Comparison of ENCODE assay signal across 20 cellular contexts in the genomic region with DNA sequence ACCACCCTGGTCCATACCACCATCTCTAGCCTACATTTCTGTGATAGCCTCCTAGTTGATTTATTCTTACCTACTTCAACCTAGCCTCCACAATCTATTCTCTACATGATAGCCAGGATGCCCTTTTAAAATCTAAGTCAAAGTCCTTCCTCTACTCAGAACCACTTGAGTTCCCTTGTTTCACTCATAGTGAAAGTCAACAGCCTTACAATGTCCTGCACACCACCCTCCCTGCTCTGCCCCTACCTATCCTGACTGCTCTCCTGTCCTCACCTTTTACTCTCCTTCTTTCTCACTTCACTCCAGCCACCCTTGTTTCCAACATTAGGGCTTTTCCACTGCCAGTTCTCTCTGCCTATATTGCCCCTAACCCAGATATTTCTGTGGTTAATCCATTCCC.
A peak's percentile ranks its signal among the peaks of the same experiment; 100 is the strongest.
DNase-seq lines count a peak whose midpoint lies in the region; ATAC-seq lines count a peak whose summit lies in the region.
"Had no signal": no experiment of that assay in that cellular context is flagged by ENCODE, and none has a peak within 500 bp of the region (broad histone marks: within the 10 kb centered on the region; RNA-seq: fewer than 3 reads in every experiment).

No MANE protein-coding gene starts in this region.

- no peaks in the 10 kb centered on the region for H3K4me1 ChIP-seq in GM23248 (ENCODE audit: insufficient read depth)
- H3K4me1 ChIP-seq: spleen, suprapubic skin had no signal

- no peak overlapping the region for H2AFZ ChIP-seq in GM23248

- CTCF ChIA-PET in activated CD4-positive, alpha-beta T cell treated with anti-CD3 and anti-CD28 coated beads, Interleukin-2, amount 10 ng/mL, durations not matched to agents 7 days and 5 days (lab: Charles Lee): interaction anchor here (0.6 kb wide), 1 partner anchor 49 kb away, joined by 3 read pairs; no protein-coding TSS in a partner anchor

- no peak overlapping the region for H3K9ac ChIP-seq in GM23248

- H3K4me3 ChIP-seq in GM23248: no peak overlapping the region
- H3K4me3 ChIP-seq: gastrocnemius medialis, K562, ovary, spleen, suprapubic skin had no signal

- no peak overlapping the region for H3K4me3 Mint-ChIP-seq in immature natural killer cell
- H3K4me3 Mint-ChIP-seq in activated CD4-positive, alpha-beta T cell treated with anti-CD3 and anti-CD28 coated beads, Interleukin-2, amount 10 ng/mL, durations not matched to agents 7 days and 5 days: no peak overlapping the region
- H3K4me3 Mint-ChIP-seq: activated CD4-positive, alpha-beta memory T cell treated with anti-CD3 and anti-CD28 coated beads for 36 hours; B cell had no signal

- H3K36me3 Mint-ChIP-seq in immature natural killer cell: no peaks in the 10 kb centered on the region
- no peaks in the 10 kb centered on the region for H3K36me3 Mint-ChIP-seq in activated CD4-positive, alpha-beta T cell treated with anti-CD3 and anti-CD28 coated beads, Interleukin-2, amount 10 ng/mL, durations not matched to agents 7 days and 5 days (ENCODE audit: low read depth)
- H3K36me3 Mint-ChIP-seq: activated CD4-positive, alpha-beta memory T cell treated with anti-CD3 and anti-CD28 coated beads for 36 hours had no signal

- H3K4me1 Mint-ChIP-seq in immature natural killer cell: no peaks in the 10 kb centered on the region
- no peaks in the 10 kb centered on the region for H3K4me1 Mint-ChIP-seq in activated CD4-positive, alpha-beta T cell treated with anti-CD3 and anti-CD28 coated beads, Interleukin-2, amount 10 ng/mL, durations not matched to agents 7 days and 5 days

- H4K20me1 ChIP-seq in GM23248 (ENCODE audit: insufficient read depth): no peaks in the 10 kb centered on the region

- ATAC-seq in GM18868 (IDR thresholded peaks at IDR 0.05; ENCODE audit: unreplicated experiment) (peak; percentile 66), GM21529 (IDR thresholded peaks at IDR 0.05; ENCODE audit: unreplicated experiment) (peak; percentile 57), HG03025 (IDR thresholded peaks at IDR 0.05; ENCODE audit: low FRiP score, unreplicated experiment) (peak; percentile 54), HG03575 (IDR thresholded peaks at IDR 0.05; ENCODE audit: extremely low read depth, insufficient number of reproducible peaks, low FRiP score, unreplicated experiment) (peak; percentile 40)
- ATAC-seq: gastrocnemius medialis, K562 had no signal

- peaks cover 0 to 2% (median 0%) of the 10 kb centered on the region in 6 donors for H3K9me3 Mint-ChIP-seq in immature natural killer cell
- no peaks in the 10 kb centered on the region for H3K9me3 Mint-ChIP-seq in activated CD4-positive, alpha-beta T cell treated with anti-CD3 and anti-CD28 coated beads, Interleukin-2, amount 10 ng/mL, durations not matched to agents 7 days and 5 days
- H3K9me3 Mint-ChIP-seq: activated CD4-positive, alpha-beta memory T cell treated with anti-CD3 and anti-CD28 coated beads for 36 hours had no signal

- DNase-seq in GM23248 (no peak), NCI-H1436 treated with DMSO at 0.1 percent for 48 hours (lab: John Stamatoyannopoulos, UW) (no peak), immature natural killer cell (no peak)
- DNase-seq in activated CD4-positive, alpha-beta T cell treated with anti-CD3 and anti-CD28 coated beads, Interleukin-2, amount 10 ng/mL, durations not matched to agents 7 days and 5 days: no peak
- DNase-seq: activated CD4-positive, alpha-beta memory T cell treated with anti-CD3 and anti-CD28 coated beads for 36 hours; activated gamma-delta T cell; DMS79 treated with DMSO at 0.1 percent for 48 hours; gastrocnemius medialis; NCI-H1436; NCI-H69; ovary; Right ventricle myocardium superior; spleen had no signal

- peaks cover 0 to 2% (median 2%) of the 10 kb centered on the region in 3 donors for H3K27me3 Mint-ChIP-seq in immature natural killer cell (ENCODE audit: low read depth in 3 of 3)
- H3K27me3 Mint-ChIP-seq in activated CD4-positive, alpha-beta T cell treated with anti-CD3 and anti-CD28 coated beads, Interleukin-2, amount 10 ng/mL, durations not matched to agents 7 days and 5 days: no peaks in the 10 kb centered on the region
- H3K27me3 Mint-ChIP-seq: B cell had no signal

- in situ Hi-C loops in GM23248 (cut with MboI): no loop called here

- H3K79me2 ChIP-seq in GM23248 (ENCODE audit: insufficient read depth): no peaks in the 10 kb centered on the region

- H3K27ac ChIP-seq in GM23248: no peak overlapping the region
- H3K27ac ChIP-seq: gastrocnemius medialis, ovary, spleen, suprapubic skin had no signal

- no peaks in the 10 kb centered on the region for H3K9me3 ChIP-seq in GM23248 (ENCODE audit: low read depth)
- H3K9me3 ChIP-seq: gastrocnemius medialis, ovary had no signal

- H3K36me3 ChIP-seq in GM23248 (ENCODE audit: low read depth): no peaks in the 10 kb centered on the region
- H3K36me3 ChIP-seq: gastrocnemius medialis, ovary, spleen, suprapubic skin had no signal

- no peak overlapping the region for H3K27ac Mint-ChIP-seq in immature natural killer cell
- no peak overlapping the region for H3K27ac Mint-ChIP-seq in activated CD4-positive, alpha-beta T cell treated with anti-CD3 and anti-CD28 coated beads, Interleukin-2, amount 10 ng/mL, durations not matched to agents 7 days and 5 days
- H3K27ac Mint-ChIP-seq: activated CD4-positive, alpha-beta memory T cell treated with anti-CD3 and anti-CD28 coated beads for 36 hours; B cell had no signal

- no peak overlapping the region for H3K4me2 ChIP-seq in GM23248 (ENCODE audit: unreplicated experiment)

- POLR2A ChIA-PET in activated CD4-positive, alpha-beta T cell treated with anti-CD3 and anti-CD28 coated beads, Interleukin-2, amount 10 ng/mL, durations not matched to agents 7 days and 5 days (lab: Charles Lee): no interaction called here

- H3K9me2 ChIP-seq in GM23248 (ENCODE audit: insufficient read depth): no peaks in the 10 kb centered on the region

- no peaks in the 10 kb centered on the region for H3F3A ChIP-seq in GM23248 (ENCODE audit: insufficient read depth)

- no peaks in the 10 kb centered on the region for H3K27me3 ChIP-seq in GM23248 (replicated peaks; ENCODE audit: insufficient read depth)
- H3K27me3 ChIP-seq: gastrocnemius medialis, ovary, spleen, suprapubic skin had no signal
